ENCODE assay signal across 9 cellular contexts in the genomic region with DNA sequence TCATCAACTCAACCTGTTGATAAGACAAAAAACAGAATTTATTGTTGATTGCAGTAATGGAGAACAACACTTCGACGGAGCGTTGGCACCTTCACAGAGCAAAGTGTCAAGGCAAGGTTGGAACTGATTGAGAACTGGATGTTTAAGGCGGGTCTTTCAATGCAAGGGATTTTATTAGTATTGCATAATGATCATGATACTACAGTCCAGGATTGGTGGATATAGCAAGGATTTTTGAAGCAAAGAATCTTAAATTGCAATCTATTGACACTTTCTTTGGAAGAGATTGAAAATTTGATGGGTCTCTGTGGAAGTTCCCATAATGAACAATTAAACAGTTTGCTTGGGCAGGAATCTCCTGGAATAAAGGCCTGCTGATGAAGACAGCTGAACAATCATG. TPM values are rescaled to one million over a fixed set of nuclear protein-coding genes. Genes with fewer than 3 reads are reported as not detected.
DNase-seq lines count a peak whose midpoint lies in the region; ATAC-seq and TF ChIP-seq lines count a peak whose summit lies in the region.
"Had no signal": no experiment of that assay in that cellular context is flagged by ENCODE, and none has a peak within 500 bp of the region (broad histone marks: within the 10 kb centered on the region; RNA-seq: fewer than 3 reads in every experiment).

No MANE protein-coding gene starts in this region.

- H3K4me3 ChIP-seq in iPS-15b (ENCODE audit: low read depth, low read length) (peak overlapping the region; percentile 12), skeletal muscle tissue (ENCODE audit: low read length in 3 of 3) (peak overlapping the region; percentile 88 to 96 (median 93)), HAP-1 (no peak overlapping the region)

- no peak for DNase-seq in T-helper 2 cell treated with Interferon-gamma antibody and Interleukin-4, amounts not matched to agents 5 μg/mL and 100 μg/mL, for 36 hours (ENCODE audit: low spot score)
- DNase-seq in T-helper 2 cell, result no peak
- no peak for DNase-seq in activated B cell treated with CpG ODN at 0.5 μM for 24 hours
- no peak for DNase-seq in HAP-1 (ENCODE audit: low spot score in 2 of 2)

- no peaks in the 10 kb centered on the region for H3K36me3 ChIP-seq in iPS-15b (ENCODE audit: control insufficient read depth, insufficient read depth, low read length)
- peaks cover 6 to 18% (median 9%) of the 10 kb centered on the region in 3 donors for H3K36me3 ChIP-seq in skeletal muscle tissue (ENCODE audit: control insufficient read depth in 3 of 3, insufficient read depth in 3 of 3, low read length in 3 of 3)
- H3K36me3 ChIP-seq in HAP-1 (replicated peaks), result 0 out of 2 replicates have a peak, but pooled peaks cover 3% of the 10 kb centered on the region

- intact Hi-C loops in activated B cell treated with CpG ODN at 0.5 μM for 24 hours (cut with micrococcal nuclease), result loop anchor here (1.0 to 2.0 kb wide), 7 partner anchors 93 to 211 kb away; partner anchors contain the start of genes ZNF180, ZNF224, ZNF225 and ZNF226

- in situ Hi-C loops in HAP-1 (cut with MboI; ENCODE audit: low sequenced_read_pairs), result no loop called here

- no peak for TF ChIP-seq CTCF in activated B cell treated with CpG ODN at 0.5 μM for 24 hours (IDR thresholded peaks at IDR 0.05)

- peaks cover 6% of the 10 kb centered on the region for H3K4me1 Mint-ChIP-seq in T-helper 2 cell treated with Interferon-gamma antibody and Interleukin-4, amounts not matched to agents 5 μg/mL and 100 μg/mL, for 36 hours (ENCODE audit: low read depth)
- peaks cover 20% of the 10 kb centered on the region for H3K4me1 Mint-ChIP-seq in activated B cell treated with CpG ODN at 0.5 μM for 24 hours

- ATAC-seq in activated B cell treated with CpG ODN at 0.5 μM for 24 hours (ENCODE audit: low read depth) (no peak), GM18909 (IDR thresholded peaks at IDR 0.05; ENCODE audit: poor library complexity, unreplicated experiment) (no peak), GM18868 (IDR thresholded peaks at IDR 0.05; ENCODE audit: unreplicated experiment) (no peak)

- peaks cover 39% of the 10 kb centered on the region for H3K9me3 Mint-ChIP-seq in T-helper 2 cell treated with Interferon-gamma antibody and Interleukin-4, amounts not matched to agents 5 μg/mL and 100 μg/mL, for 36 hours
- peaks cover 11% of the 10 kb centered on the region for H3K9me3 Mint-ChIP-seq in activated B cell treated with CpG ODN at 0.5 μM for 24 hours

- no peaks in the 10 kb centered on the region for H3K27me3 Mint-ChIP-seq in T-helper 2 cell treated with Interferon-gamma antibody and Interleukin-4, amounts not matched to agents 5 μg/mL and 100 μg/mL, for 36 hours (ENCODE audit: low read depth)
- peaks cover 7% of the 10 kb centered on the region for H3K27me3 Mint-ChIP-seq in activated B cell treated with CpG ODN at 0.5 μM for 24 hours

- H3K27me3 ChIP-seq in iPS-15b (ENCODE audit: control insufficient read depth, insufficient read depth, low read length), result no peaks in the 10 kb centered on the region
- no peaks in the 10 kb centered on the region for H3K27me3 ChIP-seq in skeletal muscle tissue (ENCODE audit: control insufficient read depth in 3 of 3, insufficient read depth in 3 of 3, low read length in 3 of 3)
- no peaks in the 10 kb centered on the region for H3K27me3 ChIP-seq in HAP-1 (ENCODE audit: low read depth)

- no peak overlapping the region for H3K27ac Mint-ChIP-seq in T-helper 2 cell treated with Interferon-gamma antibody and Interleukin-4, amounts not matched to agents 5 μg/mL and 100 μg/mL, for 36 hours
- H3K27ac Mint-ChIP-seq in activated B cell treated with CpG ODN at 0.5 μM for 24 hours, result no peak overlapping the region

- H3K9ac ChIP-seq in iPS-15b (ENCODE audit: low read depth, low read length) (no peak overlapping the region), skeletal muscle tissue (ENCODE audit: low read depth in 1 of 3, low read length in 3 of 3) (no peak overlapping the region)

- CTCF ChIA-PET in activated B cell treated with CpG ODN at 0.5 μM for 24 hours (lab: Charles Lee), result no interaction called here

- peak overlapping the region; percentile 88 for H3K4me3 Mint-ChIP-seq in T-helper 2 cell treated with Interferon-gamma antibody and Interleukin-4, amounts not matched to agents 5 μg/mL and 100 μg/mL, for 36 hours
- H3K4me3 Mint-ChIP-seq in activated B cell treated with CpG ODN at 0.5 μM for 24 hours, result peak overlapping the region; percentile 96

- H3K9me3 ChIP-seq in iPS-15b (ENCODE audit: control insufficient read depth, insufficient read depth, low read length) (no peaks in the 10 kb centered on the region), skeletal muscle tissue (ENCODE audit: control insufficient read depth in 3 of 3, low read length in 3 of 3) (peaks cover 2 to 12% (median 3%) of the 10 kb centered on the region in 3 donors), HAP-1 (no peaks in the 10 kb centered on the region)

- POLR2A ChIA-PET in activated B cell treated with CpG ODN at 0.5 μM for 24 hours (lab: Charles Lee), result interaction anchor here (0.6 to 2.0 kb wide), 8 partner anchors 46 to 460 kb away, joined by 3 to 23 read pairs (median 4); partner anchors contain the start of genes ZNF180, ZNF224, ZNF226 and ZNF227

- H3K27ac ChIP-seq in skeletal muscle tissue (ENCODE audit: low read depth, low read length), result no peak overlapping the region

- peaks cover 16% of the 10 kb centered on the region for H3K36me3 Mint-ChIP-seq in T-helper 2 cell treated with Interferon-gamma antibody and Interleukin-4, amounts not matched to agents 5 μg/mL and 100 μg/mL, for 36 hours (ENCODE audit: low read depth)
- H3K36me3 Mint-ChIP-seq in activated B cell treated with CpG ODN at 0.5 μM for 24 hours (ENCODE audit: low read depth), result peaks cover 27% of the 10 kb centered on the region

- peaks cover 3% of the 10 kb centered on the region for H3K4me1 ChIP-seq in iPS-15b (ENCODE audit: control insufficient read depth, insufficient read depth, low read length)
- H3K4me1 ChIP-seq in skeletal muscle tissue (ENCODE audit: control insufficient read depth in 3 of 3, insufficient read depth in 3 of 3, low read length in 3 of 3), result peaks cover 2 to 12% (median 3%) of the 10 kb centered on the region in 3 donors
- peaks cover 6% of the 10 kb centered on the region for H3K4me1 ChIP-seq in HAP-1

RNA-seq across cellular contexts. Expression of gene ZNF235, which starts 0.6 kb away (rescaled TPM):
- total RNA-seq in activated B cell treated with CpG ODN at 0.5 μM for 24 hours, result 11.6 and 14.5 TPM in 2 replicates
- total RNA-seq in skeletal muscle tissue, result 8.9 TPM

RNA-seq across cellular contexts. Expression of gene ZNF233, which starts 45.8 kb away (rescaled TPM):
- 0.18 and 0.81 TPM in 2 replicates for total RNA-seq in activated B cell treated with CpG ODN at 0.5 μM for 24 hours
- total RNA-seq in skeletal muscle tissue, result 1.6 TPM
- total RNA-seq: A172 had no signal

RNA-seq across cellular contexts. Expression of gene ZNF112, which starts 51.0 kb away (rescaled TPM):
- total RNA-seq in activated B cell treated with CpG ODN at 0.5 μM for 24 hours (2.5 and 2.8 TPM in 2 replicates), skeletal muscle tissue (5.7 TPM)
